Comparison of ENCODE assay signal across 20 cellular contexts in the genomic region with DNA sequence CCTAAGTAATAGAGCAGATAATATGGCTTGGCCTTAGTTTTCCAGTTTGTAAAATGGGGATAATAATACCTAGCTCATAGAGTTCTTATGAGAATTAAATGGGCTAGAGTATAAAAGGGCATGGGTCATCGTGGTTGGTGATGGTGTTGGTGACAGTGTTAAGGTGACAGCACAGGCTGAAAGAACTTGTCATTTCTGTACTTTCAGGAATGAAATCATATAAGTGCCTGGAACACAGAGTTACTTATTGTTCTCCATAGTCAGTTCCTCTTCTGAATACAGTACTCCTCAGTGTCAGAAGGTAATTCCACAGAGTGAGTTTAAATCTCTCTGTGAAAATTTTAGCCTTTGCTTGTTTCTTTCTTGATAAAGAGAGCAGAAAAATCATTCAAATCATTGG. TPM values are rescaled to one million over a fixed set of nuclear protein-coding genes. Genes with fewer than 3 reads are reported as not detected.
DNase-seq lines count a peak whose midpoint lies in the region; ATAC-seq, FAIRE-seq and TF ChIP-seq lines count a peak whose summit lies in the region.
"Had no signal": no experiment of that assay in that cellular context is flagged by ENCODE, and none has a peak within 500 bp of the region (broad histone marks: within the 10 kb centered on the region; RNA-seq: fewer than 3 reads in every experiment).

No MANE protein-coding gene starts in this region.

- no peak for DNase-seq in activated CD4-positive, alpha-beta T cell treated with anti-CD3 and anti-CD28 coated beads, Interleukin-2, amount 10 ng/mL, durations not matched to agents 24 days and 14 days
- DNase-seq in activated CD4-positive, alpha-beta T cell treated with anti-CD3 and anti-CD28 coated beads for 4 hours = no peak
- peak; percentile 13 for DNase-seq in activated naive CD8-positive, alpha-beta T cell treated with anti-CD3 and anti-CD28 coated beads for 36 hours
- DNase-seq in DMS153 (lab: John Stamatoyannopoulos, UW) (no peak), H54 (ENCODE audit: insufficient read length, low spot score) (no peak), COLO829 (ENCODE audit: low spot score) (no peak)
- DNase-seq: activated naive CD4-positive, alpha-beta T cell; Kasumi-1; NCI-H1105; NCI-H2107; NCI-H524 treated with DMSO at 0.1 percent for 48 hours; right cardiac atrium; stomach; T-helper 1 cell; upper lobe of left lung; WERI-Rb-1 had no signal

- peak overlapping the region; percentile 22 for H3K27ac Mint-ChIP-seq in activated CD4-positive, alpha-beta T cell treated with anti-CD3 and anti-CD28 coated beads, Interleukin-2, amount 10 ng/mL, durations not matched to agents 24 days and 14 days
- no peak overlapping the region for H3K27ac Mint-ChIP-seq in activated naive CD8-positive, alpha-beta T cell treated with anti-CD3 and anti-CD28 coated beads for 36 hours

- peaks cover 6% of the 10 kb centered on the region for H3K4me1 Mint-ChIP-seq in activated CD4-positive, alpha-beta T cell treated with anti-CD3 and anti-CD28 coated beads, Interleukin-2, amount 10 ng/mL, durations not matched to agents 24 days and 14 days
- H3K4me1 Mint-ChIP-seq in activated naive CD8-positive, alpha-beta T cell treated with anti-CD3 and anti-CD28 coated beads for 36 hours = peaks cover 9% of the 10 kb centered on the region

- H3K27me3 Mint-ChIP-seq in activated CD4-positive, alpha-beta T cell treated with anti-CD3 and anti-CD28 coated beads, Interleukin-2, amount 10 ng/mL, durations not matched to agents 24 days and 14 days = no peaks in the 10 kb centered on the region
- H3K27me3 Mint-ChIP-seq in activated naive CD8-positive, alpha-beta T cell treated with anti-CD3 and anti-CD28 coated beads for 36 hours = no peaks in the 10 kb centered on the region

- no peak for TF ChIP-seq POLR2A in H54 (IDR thresholded peaks at IDR 0.05; ENCODE audit: low read depth, low read length)

- FAIRE-seq in H54 (lab: Jason Lieb, UNC) = no peak
- FAIRE-seq: GM19239, islet of Langerhans had no signal

- H3K9me3 Mint-ChIP-seq in activated CD4-positive, alpha-beta T cell treated with anti-CD3 and anti-CD28 coated beads, Interleukin-2, amount 10 ng/mL, durations not matched to agents 24 days and 14 days = peaks cover 17% of the 10 kb centered on the region
- peaks cover 10% of the 10 kb centered on the region for H3K9me3 Mint-ChIP-seq in activated naive CD8-positive, alpha-beta T cell treated with anti-CD3 and anti-CD28 coated beads for 36 hours

- ATAC-seq in GM18873 (IDR thresholded peaks at IDR 0.05; ENCODE audit: low FRiP score, unreplicated experiment) (peak; percentile 67), HG02938 (IDR thresholded peaks at IDR 0.05; ENCODE audit: unreplicated experiment) (peak; percentile 79)
- ATAC-seq: right cardiac atrium had no signal

- no peak overlapping the region for H3K4me3 Mint-ChIP-seq in activated CD4-positive, alpha-beta T cell treated with anti-CD3 and anti-CD28 coated beads, Interleukin-2, amount 10 ng/mL, durations not matched to agents 24 days and 14 days
- H3K4me3 Mint-ChIP-seq in activated naive CD8-positive, alpha-beta T cell treated with anti-CD3 and anti-CD28 coated beads for 36 hours = no peak overlapping the region

- H3K36me3 Mint-ChIP-seq in activated CD4-positive, alpha-beta T cell treated with anti-CD3 and anti-CD28 coated beads, Interleukin-2, amount 10 ng/mL, durations not matched to agents 24 days and 14 days (ENCODE audit: low read depth) = peaks cover 14% of the 10 kb centered on the region
- peaks cover 11% of the 10 kb centered on the region for H3K36me3 Mint-ChIP-seq in activated naive CD8-positive, alpha-beta T cell treated with anti-CD3 and anti-CD28 coated beads for 36 hours

- intact Hi-C loops in activated CD4-positive, alpha-beta T cell treated with anti-CD3 and anti-CD28 coated beads, Interleukin-2, amount 10 ng/mL, durations not matched to agents 24 days and 14 days (cut with micrococcal nuclease) = no loop called here

RNA-seq across cellular contexts. Expression of a gene that starts 42.4 kb away (rescaled TPM):
- total RNA-seq in activated CD4-positive, alpha-beta T cell treated with anti-CD3 and anti-CD28 coated beads, Interleukin-2, amount 10 ng/mL, durations not matched to agents 24 days and 14 days = 16.9 and 20.0 TPM in 2 replicates
- 10 to 100 TPM; 15.3 to 19.7 TPM for total RNA-seq in activated naive CD8-positive, alpha-beta T cell treated with anti-CD3 and anti-CD28 coated beads for 36 hours
